ENCODE assay signal across 17 cellular contexts in genomic region chr6:137581019-137581707, GRCh38.
DNase-seq lines count a peak whose midpoint lies in the region; ATAC-seq, FAIRE-seq and TF ChIP-seq lines count a peak whose summit lies in the region.
"Had no signal": no experiment of that assay in that cellular context is flagged by ENCODE, and none has a peak within 500 bp of the region (broad histone marks: within the 10 kb centered on the region; RNA-seq: fewer than 3 reads in every experiment).

No MANE protein-coding gene starts in this region.

- H3K27ac ChIP-seq in GM23338 (ENCODE audit: low read depth): no peak overlapping the region
- H3K27ac ChIP-seq in small intestine (ENCODE audit: low read depth in 1 of 2, low read length in 1 of 2): no peak overlapping the region
- H3K27ac ChIP-seq: BLaER1, GM23248 had no signal

- no peak overlapping the region for H3K27ac Mint-ChIP-seq in GM23338
- H3K27ac Mint-ChIP-seq in stimulated activated memory B cell treated with anti-CD40 and anti-IgM and Interleukin-4, amounts not matched to agents 10 μg/mL and 1 μg/mL and 100 μg/mL, for 72 hours: peak overlapping the region; percentile 1
- H3K27ac Mint-ChIP-seq: nephron progenitor cell had no signal

- H3K36me3 ChIP-seq in GM23338 (ENCODE audit: insufficient read depth) (no peaks in the 10 kb centered on the region), small intestine (ENCODE audit: control insufficient read depth in 2 of 2, insufficient read depth in 2 of 2, low read length in 2 of 2) (no peaks in the 10 kb centered on the region)
- H3K36me3 ChIP-seq: BLaER1 had no signal

- no peaks in the 10 kb centered on the region for H3K9me3 ChIP-seq in small intestine (ENCODE audit: control insufficient read depth, low read depth)
- H3K9me3 ChIP-seq: BLaER1 had no signal

- H4K20me1 ChIP-seq in GM23338 (replicated peaks; ENCODE audit: insufficient read depth): no peaks in the 10 kb centered on the region
- H4K20me1 ChIP-seq: BLaER1 had no signal

- no peaks in the 10 kb centered on the region for H3K9me2 ChIP-seq in GM23338 (ENCODE audit: insufficient read depth)

- H3K4me2 ChIP-seq in GM23338: no peak overlapping the region; the same call in 1 of the 2 replicates
- H3K4me2 ChIP-seq: BLaER1 had no signal

- 77 to 88% (median 77%) methylated on average over 3 of the region's 3 CpGs for WGBS in small intestine, 3 donors

- TF ChIP-seq CTCF in GM23338 (conservative IDR thresholded peaks at IDR 0.05; ENCODE audit: low read depth in 2 of 2): no peak

- H3F3A ChIP-seq in GM23338 (replicated peaks; ENCODE audit: low read depth): no peaks in the 10 kb centered on the region; the same call in 1 of the 2 replicates

- H3K4me1 Mint-ChIP-seq in GM23338: peaks cover 20% of the 10 kb centered on the region
- H3K4me1 Mint-ChIP-seq in stimulated activated memory B cell treated with anti-CD40 and anti-IgM and Interleukin-4, amounts not matched to agents 10 μg/mL and 1 μg/mL and 100 μg/mL, for 72 hours: peaks cover 13% of the 10 kb centered on the region

- H3K36me3 Mint-ChIP-seq in GM23338 (ENCODE audit: low read depth): no peaks in the 10 kb centered on the region
- no peaks in the 10 kb centered on the region for H3K36me3 Mint-ChIP-seq in stimulated activated memory B cell treated with anti-CD40 and anti-IgM and Interleukin-4, amounts not matched to agents 10 μg/mL and 1 μg/mL and 100 μg/mL, for 72 hours

- no peaks in the 10 kb centered on the region for H3K27me3 ChIP-seq in GM23338 (ENCODE audit: insufficient read depth)
- no peaks in the 10 kb centered on the region for H3K27me3 ChIP-seq in small intestine (ENCODE audit: control insufficient read depth in 2 of 2, insufficient read depth in 2 of 2, low read length in 2 of 2)
- H3K27me3 ChIP-seq: BLaER1 had no signal

- no peak for DNase-seq in GM23338 (ENCODE audit: low spot score)
- DNase-seq in MV-4-11 (lab: John Stamatoyannopoulos, UW): peak; percentile 76
- no peak for DNase-seq in stimulated activated CD4-positive, alpha-beta T cell treated with anti-CD3 and anti-CD28 coated beads, Interleukin-2, amount 100 ng/mL, for 24 hours
- DNase-seq in small intestine: no peak
- no peak for DNase-seq in DMS53 (lab: John Stamatoyannopoulos, UW)
- DNase-seq: activated gamma-delta T cell; anterior cingulate cortex; foreskin melanocyte; GM23248; NCI-H1417; nephron progenitor cell; NK-92 treated with Interleukin-12 subunit alpha and Interleukin-12 subunit beta, amount 100 ng/mL, for 24 hours; SHP77 treated with DMSO at 0.1 percent for 48 hours; substantia nigra had no signal

- ATAC-seq in GM18868 (IDR thresholded peaks at IDR 0.05; ENCODE audit: unreplicated experiment): peak; percentile 67
- ATAC-seq in GM23338: no peak
- ATAC-seq in stimulated activated memory B cell treated with anti-CD40 and anti-IgM and Interleukin-4, amounts not matched to agents 10 μg/mL and 1 μg/mL and 100 μg/mL, for 72 hours: peak; percentile 57

- H3K4me3 ChIP-seq in GM23338 (no peak overlapping the region), small intestine (ENCODE audit: low read depth in 1 of 2, low read length in 2 of 2) (no peak overlapping the region)
- H3K4me3 ChIP-seq: BLaER1, GM23248 had no signal

- peaks cover 2% of the 10 kb centered on the region for H3K27me3 Mint-ChIP-seq in GM23338 (ENCODE audit: insufficient read depth, low read depth, poor library complexity)
- peaks cover 11% of the 10 kb centered on the region for H3K27me3 Mint-ChIP-seq in stimulated activated memory B cell treated with anti-CD40 and anti-IgM and Interleukin-4, amounts not matched to agents 10 μg/mL and 1 μg/mL and 100 μg/mL, for 72 hours

- H2AFZ ChIP-seq in GM23338: 0 out of 2 replicates have a peak overlapping the region, but pooled peaks have one; percentile 57
- H2AFZ ChIP-seq: GM23248 had no signal

- H3K4me3 Mint-ChIP-seq in GM23338: no peak overlapping the region
- no peak overlapping the region for H3K4me3 Mint-ChIP-seq in stimulated activated memory B cell treated with anti-CD40 and anti-IgM and Interleukin-4, amounts not matched to agents 10 μg/mL and 1 μg/mL and 100 μg/mL, for 72 hours
- H3K4me3 Mint-ChIP-seq: nephron progenitor cell had no signal

- H3K9me3 Mint-ChIP-seq in GM23338: no peaks in the 10 kb centered on the region
- H3K9me3 Mint-ChIP-seq in stimulated activated memory B cell treated with anti-CD40 and anti-IgM and Interleukin-4, amounts not matched to agents 10 μg/mL and 1 μg/mL and 100 μg/mL, for 72 hours: no peaks in the 10 kb centered on the region

- H3K4me1 ChIP-seq in GM23338 (ENCODE audit: insufficient read depth) (peaks cover 18% of the 10 kb centered on the region; the same call in 1 of the 2 replicates), small intestine (ENCODE audit: control insufficient read depth in 2 of 2, insufficient read depth in 1 of 2, low read depth in 1 of 2, low read length in 1 of 2) (no peaks in the 10 kb centered on the region)

- FAIRE-seq in small intestine (lab: Jason Lieb, UNC): no peak

- H3K79me2 ChIP-seq in GM23338 (replicated peaks; ENCODE audit: insufficient read depth): no peaks in the 10 kb centered on the region

TF ChIP-seq in GM23338, 12 proteins besides CTCF, POLR2A, EP300 and RAD21:
- TF ChIP-seq ETS1 (IDR thresholded peaks at IDR 0.05): no peak
